18 cellular contexts compared by ENCODE assay signal in genomic region chr19:18297308-18297707, GRCh38. TPM values are rescaled to one million over a fixed set of nuclear protein-coding genes. Genes with fewer than 3 reads are reported as not detected.
DNase-seq lines count a peak whose midpoint lies in the region; ATAC-seq and TF ChIP-seq lines count a peak whose summit lies in the region.
"Had no signal": no experiment of that assay in that cellular context is flagged by ENCODE, and none has a peak within 500 bp of the region (broad histone marks: within the 10 kb centered on the region; RNA-seq: fewer than 3 reads in every experiment).

No MANE protein-coding gene starts in this region.

- peak overlapping the region; percentile 10 for H2BK120ac ChIP-seq in IMR-90 (ENCODE audit: low read depth, low read length)

- H2BK20ac ChIP-seq in IMR-90 (ENCODE audit: low read depth, low read length): no peak overlapping the region; the same call in 1 of the 2 replicates

- H3K4ac ChIP-seq in IMR-90 (ENCODE audit: low read depth, low read length): no peak overlapping the region; the same call in 1 of the 2 replicates

- no peaks in the 10 kb centered on the region for H4K20me1 ChIP-seq in IMR-90 (ENCODE audit: insufficient read depth, low read length)
- H4K20me1 ChIP-seq in osteoblast (ENCODE audit: insufficient read depth, low read length): no peaks in the 10 kb centered on the region
- H4K20me1 ChIP-seq: BLaER1 had no signal

- H3K36me3 ChIP-seq in CD4-positive, alpha-beta memory T cell (ENCODE audit: insufficient read depth, low read length): no peaks in the 10 kb centered on the region
- H3K36me3 ChIP-seq in IMR-90 (ENCODE audit: control insufficient read depth, insufficient read depth, low read length) (no peaks in the 10 kb centered on the region), osteoblast (ENCODE audit: insufficient read depth, low read length) (no peaks in the 10 kb centered on the region)
- H3K36me3 ChIP-seq: BLaER1 had no signal

- no TSS peak for BruUV-seq in IMR-90 (replicated peaks; lab: Mats Ljungman, UMichigan)

- H3K27me3 Mint-ChIP-seq in CD4-positive, alpha-beta memory T cell: no peaks in the 10 kb centered on the region

- no peak overlapping the region for H2AK9ac ChIP-seq in IMR-90 (replicated peaks; ENCODE audit: low read depth, low read length, poor library complexity)

- no peak overlapping the region for H3K23ac ChIP-seq in IMR-90 (ENCODE audit: low read depth, low read length)

- H3K4me2 ChIP-seq in IMR-90 (ENCODE audit: low read depth, low read length) (no peak overlapping the region), osteoblast (ENCODE audit: insufficient read depth, low read length) (no peak overlapping the region)
- H3K4me2 ChIP-seq: BLaER1 had no signal

- no peak overlapping the region for H3K9ac ChIP-seq in IMR-90 (ENCODE audit: low read depth, low read length)
- H3K9ac ChIP-seq: BLaER1 had no signal

- no peak overlapping the region for H3K4me3 Mint-ChIP-seq in CD4-positive, alpha-beta memory T cell

- POLR2A ChIA-PET in CD4-positive, alpha-beta memory T cell (lab: Charles Lee; ENCODE audit: partially characterized antibody): interaction anchor here (1.6 to 10.4 kb wide), 3 partner anchors 8 to 20 kb away, joined by 7 to 1055 read pairs (median 7); partner anchors contain the start of genes IQCN and JUND
- POLR2A ChIA-PET in IMR-90 (lab: Charles Lee; ENCODE audit: unreplicated experiment): no interaction called here

- no peak overlapping the region for H3K4me3 ChIP-seq in CD4-positive, alpha-beta memory T cell (ENCODE audit: low read length in 2 of 2)
- no peak overlapping the region for H3K4me3 ChIP-seq in IMR-90 (ENCODE audit: insufficient read depth, low read depth, low read length)
- no peak overlapping the region for H3K4me3 ChIP-seq in osteoblast (ENCODE audit: insufficient read depth, low read length)
- H3K4me3 ChIP-seq: BLaER1 had no signal

- no peaks in the 10 kb centered on the region for H3K79me2 ChIP-seq in osteoblast (ENCODE audit: insufficient read depth, low read length)

- ATAC-seq in IMR-90 (ENCODE audit: low read depth) (no peak), GM21447 (IDR thresholded peaks at IDR 0.05; ENCODE audit: unreplicated experiment) (no peak)

- 58% methylated on average over 2 of the region's 4 CpGs; no CpG with 5 or more reads in 1 of the 2 experiments for WGBS in IMR-90 (ENCODE audit: extremely low coverage in 2 of 2, insufficient read length in 1 of 2), 2 experiments

- no peak overlapping the region for H3K56ac ChIP-seq in IMR-90 (ENCODE audit: extremely low read depth, insufficient read depth, low read length)

- H3K79me1 ChIP-seq in IMR-90 (ENCODE audit: low read depth in 1 of 2, low read length in 2 of 2): peaks cover 0 to 14% of the 10 kb centered on the region in 2 experiments; a peak in 2 of 4 replicates

- H3K27ac Mint-ChIP-seq in CD4-positive, alpha-beta memory T cell: peak overlapping the region in 5 of 7 donors; percentile 62 to 86 (median 81)

- peak overlapping the region in 1 of 2 experiments; percentile 16; a peak in 1 of 4 replicates for H4K8ac ChIP-seq in IMR-90 (ENCODE audit: low read depth in 2 of 2, low read length in 2 of 2)

- no peaks in the 10 kb centered on the region for H3K9me3 Mint-ChIP-seq in CD4-positive, alpha-beta memory T cell

- H3K27ac ChIP-seq in CD4-positive, alpha-beta memory T cell (ENCODE audit: low read depth, low read length): no peak overlapping the region
- no peak overlapping the region for H3K27ac ChIP-seq in IMR-90 (ENCODE audit: insufficient read depth, low read length)
- H3K27ac ChIP-seq in osteoblast (ENCODE audit: low read depth, low read length): no peak overlapping the region
- H3K27ac ChIP-seq: BLaER1 had no signal

- H2BK5ac ChIP-seq in IMR-90 (ENCODE audit: low read depth, low read length, poor library complexity, severe bottlenecking): no peak overlapping the region

- TF ChIP-seq RAD21 in IMR-90 (IDR thresholded peaks at IDR 0.05; ENCODE audit: low read length): no peak

- no peak overlapping the region; the same call in 2 of the 3 replicates for H2BK15ac ChIP-seq in IMR-90 (ENCODE audit: low read depth, low read length)

- peaks cover 41% of the 10 kb centered on the region for H3K4me1 ChIP-seq in CD4-positive, alpha-beta memory T cell (ENCODE audit: insufficient read depth, low read length)
- peaks cover 18% of the 10 kb centered on the region for H3K4me1 ChIP-seq in IMR-90 (ENCODE audit: control insufficient read depth, insufficient read depth, low read length)
- H3K4me1 ChIP-seq in osteoblast (ENCODE audit: insufficient read depth, low read length): peaks cover 26% of the 10 kb centered on the region

- H2AFZ ChIP-seq in IMR-90 (replicated peaks; ENCODE audit: low read length, poor library complexity): peak overlapping the region; percentile 68
- no peak overlapping the region for H2AFZ ChIP-seq in osteoblast (ENCODE audit: low read length)

- no peak overlapping the region for H3K18ac ChIP-seq in IMR-90 (ENCODE audit: low read depth, low read length)

- H2AK5ac ChIP-seq in IMR-90 (ENCODE audit: low read depth, low read length): peak overlapping the region; percentile 74

- no peak for TF ChIP-seq POLR2A in IMR-90 (IDR thresholded peaks at IDR 0.05; ENCODE audit: low read depth, low read length)

- peak overlapping the region; percentile 58; the same call in 1 of the 2 replicates for H3K14ac ChIP-seq in IMR-90 (replicated peaks; ENCODE audit: low read depth, low read length)

- H3K4me1 Mint-ChIP-seq in CD4-positive, alpha-beta memory T cell: peaks cover 17 to 45% (median 27%) of the 10 kb centered on the region in 4 donors

- peaks cover 19% of the 10 kb centered on the region; the same call in 1 of the 2 replicates for H3K9me1 ChIP-seq in IMR-90 (ENCODE audit: insufficient read depth, low read length)

- H4K5ac ChIP-seq in IMR-90 (ENCODE audit: low read depth, low read length): no peak overlapping the region

- H3K9me3 ChIP-seq in CD4-positive, alpha-beta memory T cell (ENCODE audit: control insufficient read depth in 1 of 2, low read length in 2 of 2): no peaks in the 10 kb centered on the region
- H3K9me3 ChIP-seq in IMR-90 (ENCODE audit: control insufficient read depth, insufficient read depth, low read length): no peaks in the 10 kb centered on the region
- no peaks in the 10 kb centered on the region for H3K9me3 ChIP-seq in osteoblast (ENCODE audit: low read depth, low read length)
- H3K9me3 ChIP-seq: BLaER1 had no signal

- DNase-seq in CD4-positive, alpha-beta memory T cell: no peak
- DNase-seq in IMR-90 (peak; percentile 33), amniotic epithelial cell (ENCODE audit: low read depth) (peak; percentile 74), osteoblast (ENCODE audit: insufficient read length, low spot score, missing footprints) (peak; percentile 26), NCI-H2029 (lab: John Stamatoyannopoulos, UW) (no peak)
- no peak for DNase-seq in activated CD4-positive, CD25-positive, alpha-beta regulatory T cell (lab: John Stamatoyannopoulos, UW)
- DNase-seq: activated CD8-positive, alpha-beta memory T cell treated with anti-CD3 and anti-CD28 coated beads for 24 hours; activated gamma-delta T cell treated with Interleukin-2 at 50 U/mL for 16 hours; H7; kidney glomerular epithelial cell; midbrain; NCI-H1417 treated with DMSO at 0.1 percent for 48 hours; NCI-H2171 treated with DMSO at 0.1 percent for 48 hours; NCI-H774; nucleus accumbens; stimulated activated CD4-positive, alpha-beta T cell treated with anti-CD3 and anti-CD28 coated beads, Interleukin-2, amount 100 ng/mL, for 48 hours had no signal

- H4K91ac ChIP-seq in IMR-90 (ENCODE audit: insufficient read depth, low read depth, low read length): 0 out of 2 replicates have a peak overlapping the region, but pooled peaks have one; percentile 31

- CTCF ChIA-PET in CD4-positive, alpha-beta memory T cell (lab: Charles Lee; ENCODE audit: partially characterized antibody): interaction anchor here (1.9 to 2.5 kb wide), 2 partner anchors 8 to 18 kb away, joined by 5 to 8 read pairs; no protein-coding TSS in a partner anchor
- CTCF ChIA-PET in IMR-90 (lab: Yijun Ruan, JAX): interaction anchor here (1.3 kb wide), 1 partner anchor 18 kb away, joined by 3 read pairs; no protein-coding TSS in a partner anchor

- H3K36me3 Mint-ChIP-seq in CD4-positive, alpha-beta memory T cell: peaks cover 0 to 2% of the 10 kb centered on the region in 2 donors

- dilution Hi-C loops in IMR-90 (cut with HindIII; ENCODE audit: low sequenced_read_pairs, unreplicated experiment): no loop called here

- intact Hi-C loops in CD4-positive, alpha-beta memory T cell (cut with micrococcal nuclease): no loop called here
- intact Hi-C loops in IMR-90 (cut with micrococcal nuclease): no loop called here

- in situ Hi-C loops in IMR-90 (cut with MboI; ENCODE audit: low sequenced_read_pairs): no loop called here

- TF ChIP-seq CTCF in IMR-90 (conservative IDR thresholded peaks at IDR 0.05; ENCODE audit: low read depth, low read length) (no peak), osteoblast (IDR thresholded peaks at IDR 0.05; ENCODE audit: extremely low read depth, low read depth, low read length) (no peak)

- H3K27me3 ChIP-seq in CD4-positive, alpha-beta memory T cell (ENCODE audit: insufficient read depth, low read length): no peaks in the 10 kb centered on the region
- no peaks in the 10 kb centered on the region for H3K27me3 ChIP-seq in IMR-90 (ENCODE audit: control insufficient read depth, insufficient read depth, low read length)
- no peaks in the 10 kb centered on the region for H3K27me3 ChIP-seq in osteoblast (ENCODE audit: insufficient read depth, low read length)
- H3K27me3 ChIP-seq: BLaER1 had no signal

RNA-seq across cellular contexts. Expression of gene JUND, which starts 15.9 kb away (rescaled TPM):
- 100 to 1,000 TPM; 163 TPM for total RNA-seq in CD4-positive, alpha-beta memory T cell
- polyA plus RNA-seq in CD4-positive, alpha-beta memory T cell: 100 to 1,000 TPM in 1 of 2 donors, 10 to 100 TPM in 1; 16.5 to 133 TPM
- total RNA-seq in IMR-90 (2012; rRNA removed): 14.2 and 22.8 TPM in 2 replicates
- polyA plus RNA-seq in IMR-90 (2012; rRNA removed): 77.2 and 101 TPM in 2 replicates
- polyA plus RNA-seq in IMR-90 (2012; cell fraction: cytosol; rRNA removed): 57.0 and 329 TPM in 2 replicates
- 200 and 259 TPM in 2 replicates for polyA plus RNA-seq in IMR-90 (2012; cell fraction: nucleus; rRNA removed; ENCODE audit: low replicate concordance)
- 170 and 172 TPM in 2 replicates for total RNA-seq in osteoblast

RNA-seq across cellular contexts. Expression of gene IQCN, which starts 23.1 kb away (rescaled TPM):
- total RNA-seq in CD4-positive, alpha-beta memory T cell: 1 to 10 TPM; 5.5 to 5.8 TPM
- 1 to 10 TPM in 1 of 2 donors, under 1 TPM in 1; 0.13 to 1.8 TPM for polyA plus RNA-seq in CD4-positive, alpha-beta memory T cell
- total RNA-seq in IMR-90 (2012; rRNA removed) (0.18 and 0.28 TPM in 2 replicates), osteoblast (2.5 and 3.5 TPM in 2 replicates)
- polyA plus RNA-seq in IMR-90 (2012; rRNA removed): 0.60 and 0.67 TPM in 2 replicates
- 0.24 and 0.29 TPM in 2 replicates for polyA plus RNA-seq in IMR-90 (2012; cell fraction: cytosol; rRNA removed)
- 6.1 and 10.8 TPM in 2 replicates for polyA plus RNA-seq in IMR-90 (2012; cell fraction: nucleus; rRNA removed; ENCODE audit: low replicate concordance)

RNA-seq across cellular contexts. Expression of gene LSM4, which starts 25.6 kb away (rescaled TPM):
- total RNA-seq in CD4-positive, alpha-beta memory T cell: 10 to 100 TPM; 64.2 to 65.0 TPM
- 100 to 1,000 TPM; 121 to 164 TPM for polyA plus RNA-seq in CD4-positive, alpha-beta memory T cell
- 44.8 and 88.0 TPM in 2 replicates for total RNA-seq in IMR-90 (2012; rRNA removed)
- 118 and 157 TPM in 2 replicates for polyA plus RNA-seq in IMR-90 (2012; rRNA removed)
- polyA plus RNA-seq in IMR-90 (2012; cell fraction: cytosol; rRNA removed): 210 and 274 TPM in 2 replicates
- polyA plus RNA-seq in IMR-90 (2012; cell fraction: nucleus; rRNA removed; ENCODE audit: low replicate concordance): 65.4 and 112 TPM in 2 replicates
- 74.3 and 74.6 TPM in 2 replicates for total RNA-seq in osteoblast

RNA-seq across cellular contexts. Expression of gene PGPEP1, which starts 43.1 kb away (rescaled TPM):
- total RNA-seq in CD4-positive, alpha-beta memory T cell: 10 to 100 TPM; 46.2 to 49.2 TPM
- polyA plus RNA-seq in CD4-positive, alpha-beta memory T cell: 1 to 10 TPM; 6.8 to 8.0 TPM
- 11.1 and 14.3 TPM in 2 replicates for total RNA-seq in IMR-90 (2012; rRNA removed)
- 11.8 and 13.3 TPM in 2 replicates for polyA plus RNA-seq in IMR-90 (2012; rRNA removed)
- 3.8 and 13.8 TPM in 2 replicates for polyA plus RNA-seq in IMR-90 (2012; cell fraction: cytosol; rRNA removed)
- polyA plus RNA-seq in IMR-90 (2012; cell fraction: nucleus; rRNA removed; ENCODE audit: low replicate concordance): 32.7 and 36.9 TPM in 2 replicates
- total RNA-seq in osteoblast: 31.1 and 56.3 TPM in 2 replicates

Comparison
In these comparisons a context has a peak if more than half of its experiments do, and no peak if none do; other contexts are left out.
1. DNase-seq: peak in IMR-90 (single experiment), amniotic epithelial cell (single experiment) and osteoblast (single experiment); none in CD4-positive, alpha-beta memory T cell (0 of 5), NCI-H2029 (single experiment) and activated CD4-positive, CD25-positive, alpha-beta regulatory T cell (0 of 4).